In genomic region chr7:100335566-100336466, GRCh38 we compare ENCODE assay signal across 8 cellular contexts. TPM values are rescaled to one million over a fixed set of nuclear protein-coding genes. Genes with fewer than 3 reads are reported as not detected.
DNase-seq lines count a peak whose midpoint lies in the region; ATAC-seq and TF ChIP-seq lines count a peak whose summit lies in the region.
"Not testable (repeated sequence)": the region's sequence is repeated elsewhere in the genome, so short reads cannot be mapped to it uniquely, and the experiment has no call there.

No MANE protein-coding gene starts in this region.

- H3K36me3 ChIP-seq in SK-N-SH (replicated peaks in 1 of 2; ENCODE audit: control insufficient read depth in 1 of 2, insufficient read depth in 2 of 2, low read length in 1 of 2) = peaks cover 7 to 17% of the 10 kb centered on the region in 2 experiments
- H3K36me3 ChIP-seq in osteoblast (ENCODE audit: insufficient read depth, low read length); thoracic aorta: not testable (repeated sequence)

- H3K4me2 ChIP-seq in SK-N-SH (peak overlapping the region; percentile 91), osteoblast (ENCODE audit: insufficient read depth, low read length) (peak overlapping the region; percentile 77)

- H3K9me2 ChIP-seq in SK-N-SH = not testable (repeated sequence)

- CTCF ChIA-PET in SK-N-SH (lab: Yijun Ruan, JAX) = interaction anchor here (0.8 kb wide), 1 partner anchor 205 kb away, joined by 3 read pairs; no protein-coding TSS in a partner anchor

- peak overlapping the region; percentile 95 for H3K9ac ChIP-seq in SK-N-SH

- H3K79me2 ChIP-seq in SK-N-SH (ENCODE audit: insufficient read depth) = peaks cover 83% of the 10 kb centered on the region
- H3K79me2 ChIP-seq in osteoblast (ENCODE audit: insufficient read depth, low read length) = peaks cover 16% of the 10 kb centered on the region

- H3F3A ChIP-seq in SK-N-SH (replicated peaks; ENCODE audit: insufficient read depth) = peaks cover 13% of the 10 kb centered on the region

- not testable (repeated sequence) for H4K20me1 ChIP-seq in SK-N-SH (ENCODE audit: insufficient read depth); osteoblast (ENCODE audit: insufficient read depth, low read length)

- peak overlapping the region; percentile 89 to 91 for H3K27ac Mint-ChIP-seq in activated naive CD4-positive, alpha-beta T cell treated with anti-CD3 and anti-CD28 coated beads, Interleukin-2, amount 50 U/mL, for 72 hours

- peak overlapping the region; percentile 86 for H2AFZ ChIP-seq in SK-N-SH (ENCODE audit: low read depth)
- peak overlapping the region; percentile 94 for H2AFZ ChIP-seq in osteoblast (ENCODE audit: low read length)

- DNase-seq in NCI-H1092 (lab: John Stamatoyannopoulos, UW) (peak; percentile 95), SK-N-SH (peak; percentile 92), glomerular visceral epithelial cell (ENCODE audit: extremely low spot score) (peak; percentile 90), osteoblast (ENCODE audit: insufficient read length, low spot score, missing footprints) (peak; percentile 90), thoracic aorta (ENCODE audit: low spot score) (peak; percentile 59)
- DNase-seq in activated naive CD4-positive, alpha-beta T cell treated with anti-CD3 and anti-CD28 coated beads, Interleukin-2, amount 50 U/mL, for 72 hours (ENCODE audit: low spot score in 2 of 2) = peak; percentile 82 to 97

- ATAC-seq in HG02588 (IDR thresholded peaks at IDR 0.05; ENCODE audit: unreplicated experiment) (peak; percentile 92), thoracic aorta (ENCODE audit: insufficient number of reproducible peaks, low FRiP score, low read depth) (peak; percentile 99)
- ATAC-seq in activated naive CD4-positive, alpha-beta T cell treated with anti-CD3 and anti-CD28 coated beads, Interleukin-2, amount 50 U/mL, for 72 hours = peak; percentile 96

- not testable (repeated sequence) for TF ChIP-seq CTCF in SK-N-SH (IDR thresholded peaks at IDR 0.05); osteoblast (IDR thresholded peaks at IDR 0.05; ENCODE audit: extremely low read depth, low read depth, low read length); thoracic aorta (IDR thresholded peaks at IDR 0.05)

- H3K4me3 ChIP-seq in GM08714 (ENCODE audit: low read length) (peak overlapping the region; percentile 79), SK-N-SH (ENCODE audit: low read depth in 2 of 2, low read length in 1 of 2) (peak overlapping the region; percentile 88 to 99), osteoblast (ENCODE audit: insufficient read depth, low read length) (peak overlapping the region; percentile 89), thoracic aorta (peak overlapping the region; percentile 91)

- H3K36me3 Mint-ChIP-seq in activated naive CD4-positive, alpha-beta T cell treated with anti-CD3 and anti-CD28 coated beads, Interleukin-2, amount 50 U/mL, for 72 hours = peaks cover 12% of the 10 kb centered on the region in 2 donors

- H3K4me1 ChIP-seq in SK-N-SH (ENCODE audit: control insufficient read depth in 1 of 2, insufficient read depth in 2 of 2, low read depth in 1 of 2, low read length in 1 of 2); osteoblast (ENCODE audit: insufficient read depth, low read length); thoracic aorta (ENCODE audit: control insufficient read depth in 1 of 2, low read depth in 2 of 2): not testable (repeated sequence)

- 1% methylated on average over 50 of the region's 85 CpGs for WGBS in SK-N-SH (ENCODE audit: low lambda C conversion rate)

- H3K9me3 ChIP-seq in SK-N-SH; osteoblast (ENCODE audit: low read depth, low read length); thoracic aorta: not testable (repeated sequence)

- POLR2A ChIA-PET in SK-N-SH (lab: Yijun Ruan, JAX) = interaction anchor here (0.6 kb wide), 1 partner anchor 48 kb away, joined by 3 read pairs; no protein-coding TSS in a partner anchor

- TF ChIP-seq EP300 in SK-N-SH (IDR thresholded peaks at IDR 0.05; ENCODE audit: borderline replicate concordance in 1 of 2, low read depth in 1 of 2, low read length in 1 of 2) = not testable (repeated sequence)

- not testable (repeated sequence) for H3K27me3 ChIP-seq in SK-N-SH (ENCODE audit: insufficient read depth); osteoblast (ENCODE audit: insufficient read depth, low read length); thoracic aorta (replicated peaks; ENCODE audit: insufficient read depth)

- not testable (repeated sequence) for TF ChIP-seq RAD21 in SK-N-SH (IDR thresholded peaks at IDR 0.05; ENCODE audit: low read length)

- H3K27ac ChIP-seq in SK-N-SH (ENCODE audit: low read depth in 2 of 2, low read length in 1 of 2) = peak overlapping the region; percentile 90 to 94
- H3K27ac ChIP-seq in osteoblast (ENCODE audit: low read depth, low read length) = peak overlapping the region; percentile 77
- peak overlapping the region; percentile 90 to 96 for H3K27ac ChIP-seq in thoracic aorta

- not testable (repeated sequence) for H3K9me3 Mint-ChIP-seq in activated naive CD4-positive, alpha-beta T cell treated with anti-CD3 and anti-CD28 coated beads, Interleukin-2, amount 50 U/mL, for 72 hours

TF ChIP-seq in SK-N-SH, 30 proteins besides CTCF, POLR2A, EP300 and RAD21:
- TF ChIP-seq GABPA (IDR thresholded peaks at IDR 0.05; ENCODE audit: low read depth) (peak; percentile 77), ELF1 (IDR thresholded peaks at IDR 0.05) (peak; percentile 63), MXI1 (IDR thresholded peaks at IDR 0.05; ENCODE audit: low read depth, low read length) (peak; percentile 82), CHD2 (IDR thresholded peaks at IDR 0.05; ENCODE audit: low read length, partially characterized antibody) (peak; percentile 88), TAF1 (IDR thresholded peaks at IDR 0.05; ENCODE audit: borderline replicate concordance, low read depth, low read length) (peak; percentile 74), TCF12 (IDR thresholded peaks at IDR 0.05) (peak; percentile 2; the same call in 1 of the 2 replicates), RFX5 (IDR thresholded peaks at IDR 0.05; ENCODE audit: low read length) (peak; percentile 90), IRF3 (IDR thresholded peaks at IDR 0.05; ENCODE audit: low read depth, low read length) (peak; percentile 33; the same call in 1 of the 2 replicates), SIN3A (IDR thresholded peaks at IDR 0.05; ENCODE audit: borderline replicate concordance, low read depth, low read length) (peak; percentile 21; the same call in 1 of the 2 replicates), POLR2AphosphoS5 (IDR thresholded peaks at IDR 0.05; ENCODE audit: low read depth, low read length) (peak; percentile 99), NRF1 (IDR thresholded peaks at IDR 0.05; ENCODE audit: low read depth, low read length) (peak; percentile 78), FOXM1 (IDR thresholded peaks at IDR 0.05; ENCODE audit: low read depth) (peak; percentile 17; the same call in 1 of the 2 replicates)
- TF ChIP-seq, protein P1, sequence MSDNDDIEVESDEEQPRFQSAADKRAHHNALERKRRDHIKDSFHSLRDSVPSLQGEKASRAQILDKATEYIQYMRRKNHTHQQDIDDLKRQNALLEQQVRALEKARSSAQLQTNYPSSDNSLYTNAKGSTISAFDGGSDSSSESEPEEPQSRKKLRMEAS (IDR thresholded peaks at IDR 0.05; ENCODE audit: low read depth) = peak; percentile 55
TF ChIP-seq in SK-N-SH: peak in this region for 13; not testable (repeated sequence) for 17.

RNA-seq across cellular contexts. Expression of gene PILRB, which starts 22.1 kb away (rescaled TPM):
- 55.4 and 63.7 TPM in 2 replicates for polyA plus RNA-seq in SK-N-SH (2012; rRNA removed)
- 12.7 and 18.0 TPM in 2 replicates for polyA plus RNA-seq in SK-N-SH (2012; cell fraction: cytosol; rRNA removed)
- polyA plus RNA-seq in SK-N-SH (2012; cell fraction: nucleus; rRNA removed) = 418 and 421 TPM in 2 replicates
- total RNA-seq in activated naive CD4-positive, alpha-beta T cell treated with anti-CD3 and anti-CD28 coated beads, Interleukin-2, amount 50 U/mL, for 72 hours = 100 to 1,000 TPM in 1 of 2 donors, 10 to 100 TPM in 1; 41.0 to 103 TPM
- total RNA-seq in osteoblast (10.9 and 14.8 TPM in 2 replicates), thoracic aorta (100 to 1,000 TPM in 1 of 2 donors, 10 to 100 TPM in 1; 88.4 to 100 TPM)

RNA-seq across cellular contexts. Expression of gene SPDYE3, which starts 28.3 kb away (rescaled TPM):
- not detected in 2 replicates for polyA plus RNA-seq in SK-N-SH (2012; rRNA removed)
- not detected in 2 replicates for polyA plus RNA-seq in SK-N-SH (2012; cell fraction: cytosol; rRNA removed)
- not detected in 2 replicates for polyA plus RNA-seq in SK-N-SH (2012; cell fraction: nucleus; rRNA removed)
- not detected for total RNA-seq in activated naive CD4-positive, alpha-beta T cell treated with anti-CD3 and anti-CD28 coated beads, Interleukin-2, amount 50 U/mL, for 72 hours
- under 0.01 TPM in 1 of 2 replicates, not detected in the other for total RNA-seq in osteoblast
- not detected for total RNA-seq in thoracic aorta

RNA-seq across cellular contexts. Expression of gene PILRA, which starts 37.5 kb away (rescaled TPM):
- 0.89 and 0.99 TPM in 2 replicates for polyA plus RNA-seq in SK-N-SH (2012; rRNA removed)
- 0.30 and 0.60 TPM in 2 replicates for polyA plus RNA-seq in SK-N-SH (2012; cell fraction: cytosol; rRNA removed)
- 8.0 and 8.2 TPM in 2 replicates for polyA plus RNA-seq in SK-N-SH (2012; cell fraction: nucleus; rRNA removed)
- 10 to 100 TPM in 1 of 2 donors, under 1 TPM in 1; 0.84 to 11.5 TPM for total RNA-seq in activated naive CD4-positive, alpha-beta T cell treated with anti-CD3 and anti-CD28 coated beads, Interleukin-2, amount 50 U/mL, for 72 hours
- total RNA-seq in osteoblast (0.36 and 0.59 TPM in 2 replicates), thoracic aorta (1 to 10 TPM; 5.0 to 8.5 TPM)

Comparison
In these comparisons a context has a peak if more than half of its experiments do, and no peak if none do; other contexts are left out.
1. Peak in every context shown above with its lines: DNase-seq, ATAC-seq, H3K4me3 ChIP-seq and H3K27ac ChIP-seq.